Comparison of ENCODE assay signal across 1 cellular context in the genomic region with DNA sequence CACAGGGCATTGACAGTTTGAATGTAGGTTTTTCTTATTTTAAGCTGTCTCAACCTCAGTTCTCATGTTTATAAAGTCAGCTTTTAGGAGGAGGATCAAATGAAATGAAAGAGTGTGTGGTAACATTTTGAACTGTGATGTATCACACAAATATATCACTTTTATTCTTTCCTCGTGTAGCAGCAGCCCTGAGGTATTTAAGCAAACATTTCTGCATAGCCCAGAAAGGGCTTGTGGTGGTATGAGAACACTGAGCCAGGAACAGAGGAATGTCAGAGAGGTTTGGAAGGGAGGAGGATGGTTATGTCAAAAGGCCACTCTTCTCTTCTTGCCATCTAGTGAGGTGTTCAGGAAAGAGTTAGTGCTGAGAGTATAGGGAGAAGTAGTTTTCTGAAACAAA.
TF ChIP-seq lines count a peak whose summit lies in the region.

No MANE protein-coding gene starts in this region.

TF ChIP-seq in GM23338, 12 proteins besides CTCF, POLR2A, EP300 and RAD21 (continued from another document):
- TF ChIP-seq, protein P1, sequence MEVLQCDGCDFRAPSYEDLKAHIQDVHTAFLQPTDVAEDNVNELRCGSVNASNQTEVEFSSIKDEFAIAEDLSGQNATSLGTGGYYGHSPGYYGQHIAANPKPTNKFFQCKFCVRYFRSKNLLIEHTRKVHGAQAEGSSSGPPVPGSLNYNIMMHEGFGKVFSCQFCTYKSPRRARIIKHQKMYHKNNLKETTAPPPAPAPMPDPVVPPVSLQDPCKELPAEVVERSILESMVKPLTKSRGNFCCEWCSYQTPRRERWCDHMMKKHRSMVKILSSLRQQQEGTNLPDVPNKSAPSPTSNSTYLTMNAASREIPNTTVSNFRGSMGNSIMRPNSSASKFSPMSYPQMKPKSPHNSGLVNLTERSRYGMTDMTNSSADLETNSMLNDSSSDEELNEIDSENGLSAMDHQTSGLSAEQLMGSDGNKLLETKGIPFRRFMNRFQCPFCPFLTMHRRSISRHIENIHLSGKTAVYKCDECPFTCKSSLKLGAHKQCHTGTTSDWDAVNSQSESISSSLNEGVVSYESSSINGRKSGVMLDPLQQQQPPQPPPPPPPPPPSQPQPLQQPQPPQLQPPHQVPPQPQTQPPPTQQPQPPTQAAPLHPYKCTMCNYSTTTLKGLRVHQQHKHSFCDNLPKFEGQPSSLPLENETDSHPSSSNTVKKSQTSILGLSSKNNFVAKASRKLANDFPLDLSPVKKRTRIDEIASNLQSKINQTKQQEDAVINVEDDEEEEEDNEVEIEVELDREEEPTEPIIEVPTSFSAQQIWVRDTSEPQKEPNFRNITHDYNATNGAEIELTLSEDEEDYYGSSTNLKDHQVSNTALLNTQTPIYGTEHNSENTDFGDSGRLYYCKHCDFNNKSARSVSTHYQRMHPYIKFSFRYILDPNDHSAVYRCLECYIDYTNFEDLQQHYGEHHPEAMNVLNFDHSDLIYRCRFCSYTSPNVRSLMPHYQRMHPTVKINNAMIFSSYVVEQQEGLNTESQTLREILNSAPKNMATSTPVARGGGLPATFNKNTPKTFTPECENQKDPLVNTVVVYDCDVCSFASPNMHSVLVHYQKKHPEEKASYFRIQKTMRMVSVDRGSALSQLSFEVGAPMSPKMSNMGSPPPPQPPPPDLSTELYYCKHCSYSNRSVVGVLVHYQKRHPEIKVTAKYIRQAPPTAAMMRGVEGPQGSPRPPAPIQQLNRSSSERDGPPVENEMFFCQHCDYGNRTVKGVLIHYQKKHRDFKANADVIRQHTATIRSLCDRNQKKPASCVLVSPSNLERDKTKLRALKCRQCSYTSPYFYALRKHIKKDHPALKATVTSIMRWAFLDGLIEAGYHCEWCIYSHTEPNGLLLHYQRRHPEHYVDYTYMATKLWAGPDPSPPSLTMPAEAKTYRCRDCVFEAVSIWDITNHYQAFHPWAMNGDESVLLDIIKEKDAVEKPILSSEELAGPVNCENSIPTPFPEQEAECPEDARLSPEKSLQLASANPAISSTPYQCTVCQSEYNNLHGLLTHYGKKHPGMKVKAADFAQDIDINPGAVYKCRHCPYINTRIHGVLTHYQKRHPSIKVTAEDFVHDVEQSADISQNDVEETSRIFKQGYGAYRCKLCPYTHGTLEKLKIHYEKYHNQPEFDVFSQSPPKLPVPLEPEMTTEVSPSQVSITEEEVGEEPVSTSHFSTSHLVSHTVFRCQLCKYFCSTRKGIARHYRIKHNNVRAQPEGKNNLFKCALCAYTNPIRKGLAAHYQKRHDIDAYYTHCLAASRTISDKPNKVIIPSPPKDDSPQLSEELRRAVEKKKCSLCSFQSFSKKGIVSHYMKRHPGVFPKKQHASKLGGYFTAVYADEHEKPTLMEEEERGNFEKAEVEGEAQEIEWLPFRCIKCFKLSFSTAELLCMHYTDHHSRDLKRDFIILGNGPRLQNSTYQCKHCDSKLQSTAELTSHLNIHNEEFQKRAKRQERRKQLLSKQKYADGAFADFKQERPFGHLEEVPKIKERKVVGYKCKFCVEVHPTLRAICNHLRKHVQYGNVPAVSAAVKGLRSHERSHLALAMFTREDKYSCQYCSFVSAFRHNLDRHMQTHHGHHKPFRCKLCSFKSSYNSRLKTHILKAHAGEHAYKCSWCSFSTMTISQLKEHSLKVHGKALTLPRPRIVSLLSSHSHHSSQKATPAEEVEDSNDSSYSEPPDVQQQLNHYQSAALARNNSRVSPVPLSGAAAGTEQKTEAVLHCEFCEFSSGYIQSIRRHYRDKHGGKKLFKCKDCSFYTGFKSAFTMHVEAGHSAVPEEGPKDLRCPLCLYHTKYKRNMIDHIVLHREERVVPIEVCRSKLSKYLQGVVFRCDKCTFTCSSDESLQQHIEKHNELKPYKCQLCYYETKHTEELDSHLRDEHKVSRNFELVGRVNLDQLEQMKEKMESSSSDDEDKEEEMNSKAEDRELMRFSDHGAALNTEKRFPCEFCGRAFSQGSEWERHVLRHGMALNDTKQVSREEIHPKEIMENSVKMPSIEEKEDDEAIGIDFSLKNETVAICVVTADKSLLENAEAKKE (CRISPR knock-in tag; IDR thresholded peaks at IDR 0.05), result no peak
- TF ChIP-seq, protein P2, sequence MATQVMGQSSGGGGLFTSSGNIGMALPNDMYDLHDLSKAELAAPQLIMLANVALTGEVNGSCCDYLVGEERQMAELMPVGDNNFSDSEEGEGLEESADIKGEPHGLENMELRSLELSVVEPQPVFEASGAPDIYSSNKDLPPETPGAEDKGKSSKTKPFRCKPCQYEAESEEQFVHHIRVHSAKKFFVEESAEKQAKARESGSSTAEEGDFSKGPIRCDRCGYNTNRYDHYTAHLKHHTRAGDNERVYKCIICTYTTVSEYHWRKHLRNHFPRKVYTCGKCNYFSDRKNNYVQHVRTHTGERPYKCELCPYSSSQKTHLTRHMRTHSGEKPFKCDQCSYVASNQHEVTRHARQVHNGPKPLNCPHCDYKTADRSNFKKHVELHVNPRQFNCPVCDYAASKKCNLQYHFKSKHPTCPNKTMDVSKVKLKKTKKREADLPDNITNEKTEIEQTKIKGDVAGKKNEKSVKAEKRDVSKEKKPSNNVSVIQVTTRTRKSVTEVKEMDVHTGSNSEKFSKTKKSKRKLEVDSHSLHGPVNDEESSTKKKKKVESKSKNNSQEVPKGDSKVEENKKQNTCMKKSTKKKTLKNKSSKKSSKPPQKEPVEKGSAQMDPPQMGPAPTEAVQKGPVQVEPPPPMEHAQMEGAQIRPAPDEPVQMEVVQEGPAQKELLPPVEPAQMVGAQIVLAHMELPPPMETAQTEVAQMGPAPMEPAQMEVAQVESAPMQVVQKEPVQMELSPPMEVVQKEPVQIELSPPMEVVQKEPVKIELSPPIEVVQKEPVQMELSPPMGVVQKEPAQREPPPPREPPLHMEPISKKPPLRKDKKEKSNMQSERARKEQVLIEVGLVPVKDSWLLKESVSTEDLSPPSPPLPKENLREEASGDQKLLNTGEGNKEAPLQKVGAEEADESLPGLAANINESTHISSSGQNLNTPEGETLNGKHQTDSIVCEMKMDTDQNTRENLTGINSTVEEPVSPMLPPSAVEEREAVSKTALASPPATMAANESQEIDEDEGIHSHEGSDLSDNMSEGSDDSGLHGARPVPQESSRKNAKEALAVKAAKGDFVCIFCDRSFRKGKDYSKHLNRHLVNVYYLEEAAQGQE (IDR thresholded peaks at IDR 0.05; ENCODE audit: unreplicated experiment), result no peak
- TF ChIP-seq ZNF114 (CRISPR knock-in tag; IDR thresholded peaks at IDR 0.05), result no peak
- TF ChIP-seq POLR2AphosphoS5 (IDR thresholded peaks at IDR 0.05; ENCODE audit: low read depth), result no peak
- no peak for TF ChIP-seq EZH2phosphoT487 (IDR thresholded peaks at IDR 0.05; ENCODE audit: unreplicated experiment)
- TF ChIP-seq EZH2 (IDR thresholded peaks at IDR 0.05; ENCODE audit: low read depth, unreplicated experiment), result no peak
- TF ChIP-seq ZNF331 (CRISPR knock-in tag; IDR thresholded peaks at IDR 0.05; ENCODE audit: low read depth), result no peak
